1 cellular context compared by ENCODE assay signal in genomic region chr18:46425511-46425910, GRCh38.
TF ChIP-seq lines count a peak whose summit lies in the region.

No MANE protein-coding gene starts in this region.

TF ChIP-seq in HCT116, 20 proteins besides CTCF, POLR2A, EP300 and RAD21 (continued from another document):
- TF ChIP-seq REST (IDR thresholded peaks at IDR 0.05; ENCODE audit: low read depth) (no peak), CEBPB (IDR thresholded peaks at IDR 0.05; ENCODE audit: low read depth) (no peak), TCF7L2 (IDR thresholded peaks at IDR 0.05; ENCODE audit: borderline replicate concordance, extremely low read depth, insufficient read depth, insufficient read length) (no peak), ATF3 (IDR thresholded peaks at IDR 0.05) (no peak), EZH2 (IDR thresholded peaks at IDR 0.05) (no peak), POLR2AphosphoS5 (IDR thresholded peaks at IDR 0.05; ENCODE audit: low read depth, low read length) (no peak)
